ENCODE assay signal across 1 cellular context in the genomic region with DNA sequence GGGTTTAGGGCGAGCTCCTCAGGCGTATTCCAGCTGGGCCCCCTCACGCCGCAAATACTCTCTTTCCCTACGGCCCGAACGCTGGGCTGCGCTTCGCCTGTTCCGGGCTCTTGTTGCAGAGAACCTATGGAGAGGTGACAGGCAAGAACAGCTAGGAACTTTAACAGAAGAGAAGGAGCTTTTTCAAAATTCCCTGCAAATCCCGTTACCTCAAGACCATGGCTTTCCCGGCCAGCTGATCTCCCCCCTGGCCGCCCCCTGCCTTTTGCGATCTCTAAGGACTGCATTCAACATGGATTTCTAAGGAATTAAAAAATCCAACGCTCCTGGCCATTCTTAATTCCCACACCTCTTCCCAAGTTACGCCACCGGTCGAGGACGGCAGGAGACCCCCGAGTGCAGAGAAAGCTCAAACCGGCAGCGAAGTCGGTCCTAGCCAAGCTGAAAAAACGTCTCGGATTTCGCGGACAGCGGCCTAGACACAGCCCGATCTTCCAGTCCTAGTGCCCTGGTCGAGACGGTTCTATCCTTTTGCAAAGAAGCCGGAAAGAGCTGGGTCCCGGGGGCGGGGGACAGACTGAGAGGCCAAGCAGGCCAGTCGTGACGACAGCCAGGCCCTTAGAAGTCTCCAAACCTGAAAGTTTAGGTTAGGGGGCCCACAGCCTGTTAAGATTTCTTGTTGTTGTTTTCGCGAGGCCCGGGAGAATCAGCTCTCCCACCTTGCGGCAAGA.
TF ChIP-seq lines count a peak whose summit lies in the region.

No MANE protein-coding gene starts in this region.

TF ChIP-seq in SK-N-SH, 30 proteins besides CTCF, POLR2A, EP300 and RAD21 (continued from another document):
- TF ChIP-seq, protein P1, sequence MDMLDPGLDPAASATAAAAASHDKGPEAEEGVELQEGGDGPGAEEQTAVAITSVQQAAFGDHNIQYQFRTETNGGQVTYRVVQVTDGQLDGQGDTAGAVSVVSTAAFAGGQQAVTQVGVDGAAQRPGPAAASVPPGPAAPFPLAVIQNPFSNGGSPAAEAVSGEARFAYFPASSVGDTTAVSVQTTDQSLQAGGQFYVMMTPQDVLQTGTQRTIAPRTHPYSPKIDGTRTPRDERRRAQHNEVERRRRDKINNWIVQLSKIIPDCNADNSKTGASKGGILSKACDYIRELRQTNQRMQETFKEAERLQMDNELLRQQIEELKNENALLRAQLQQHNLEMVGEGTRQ (IDR thresholded peaks at IDR 0.05; ENCODE audit: borderline replicate concordance, low read depth, low read length): no peak
- TF ChIP-seq ELF1 (IDR thresholded peaks at IDR 0.05) (no peak), MEF2A (IDR thresholded peaks at IDR 0.05; ENCODE audit: borderline replicate concordance, low read depth) (no peak), FOSL2 (IDR thresholded peaks at IDR 0.05; ENCODE audit: borderline replicate concordance, low read depth) (no peak), YY1 (IDR thresholded peaks at IDR 0.05; ENCODE audit: low read depth) (no peak), FOXM1 (IDR thresholded peaks at IDR 0.05; ENCODE audit: low read depth) (no peak), RCOR1 (IDR thresholded peaks at IDR 0.05; ENCODE audit: low read length) (no peak), POLR2AphosphoS5 (IDR thresholded peaks at IDR 0.05; ENCODE audit: low read depth, low read length) (no peak), RXRA (IDR thresholded peaks at IDR 0.05; ENCODE audit: borderline replicate concordance, low read depth) (no peak), NRF1 (IDR thresholded peaks at IDR 0.05; ENCODE audit: low read depth, low read length) (no peak), TCF12 (IDR thresholded peaks at IDR 0.05) (no peak), SMC3 (IDR thresholded peaks at IDR 0.05; ENCODE audit: low read depth, low read length) (no peak), EZH2phosphoT487 (IDR thresholded peaks at IDR 0.05; ENCODE audit: borderline replicate concordance, low read depth) (no peak; the same call in 1 of the 2 replicates), RFX5 (IDR thresholded peaks at IDR 0.05; ENCODE audit: low read length) (no peak)
- TF ChIP-seq, protein P2, sequence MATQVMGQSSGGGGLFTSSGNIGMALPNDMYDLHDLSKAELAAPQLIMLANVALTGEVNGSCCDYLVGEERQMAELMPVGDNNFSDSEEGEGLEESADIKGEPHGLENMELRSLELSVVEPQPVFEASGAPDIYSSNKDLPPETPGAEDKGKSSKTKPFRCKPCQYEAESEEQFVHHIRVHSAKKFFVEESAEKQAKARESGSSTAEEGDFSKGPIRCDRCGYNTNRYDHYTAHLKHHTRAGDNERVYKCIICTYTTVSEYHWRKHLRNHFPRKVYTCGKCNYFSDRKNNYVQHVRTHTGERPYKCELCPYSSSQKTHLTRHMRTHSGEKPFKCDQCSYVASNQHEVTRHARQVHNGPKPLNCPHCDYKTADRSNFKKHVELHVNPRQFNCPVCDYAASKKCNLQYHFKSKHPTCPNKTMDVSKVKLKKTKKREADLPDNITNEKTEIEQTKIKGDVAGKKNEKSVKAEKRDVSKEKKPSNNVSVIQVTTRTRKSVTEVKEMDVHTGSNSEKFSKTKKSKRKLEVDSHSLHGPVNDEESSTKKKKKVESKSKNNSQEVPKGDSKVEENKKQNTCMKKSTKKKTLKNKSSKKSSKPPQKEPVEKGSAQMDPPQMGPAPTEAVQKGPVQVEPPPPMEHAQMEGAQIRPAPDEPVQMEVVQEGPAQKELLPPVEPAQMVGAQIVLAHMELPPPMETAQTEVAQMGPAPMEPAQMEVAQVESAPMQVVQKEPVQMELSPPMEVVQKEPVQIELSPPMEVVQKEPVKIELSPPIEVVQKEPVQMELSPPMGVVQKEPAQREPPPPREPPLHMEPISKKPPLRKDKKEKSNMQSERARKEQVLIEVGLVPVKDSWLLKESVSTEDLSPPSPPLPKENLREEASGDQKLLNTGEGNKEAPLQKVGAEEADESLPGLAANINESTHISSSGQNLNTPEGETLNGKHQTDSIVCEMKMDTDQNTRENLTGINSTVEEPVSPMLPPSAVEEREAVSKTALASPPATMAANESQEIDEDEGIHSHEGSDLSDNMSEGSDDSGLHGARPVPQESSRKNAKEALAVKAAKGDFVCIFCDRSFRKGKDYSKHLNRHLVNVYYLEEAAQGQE (IDR thresholded peaks at IDR 0.05; ENCODE audit: low read depth, low read length): no peak
- TF ChIP-seq, protein P3, sequence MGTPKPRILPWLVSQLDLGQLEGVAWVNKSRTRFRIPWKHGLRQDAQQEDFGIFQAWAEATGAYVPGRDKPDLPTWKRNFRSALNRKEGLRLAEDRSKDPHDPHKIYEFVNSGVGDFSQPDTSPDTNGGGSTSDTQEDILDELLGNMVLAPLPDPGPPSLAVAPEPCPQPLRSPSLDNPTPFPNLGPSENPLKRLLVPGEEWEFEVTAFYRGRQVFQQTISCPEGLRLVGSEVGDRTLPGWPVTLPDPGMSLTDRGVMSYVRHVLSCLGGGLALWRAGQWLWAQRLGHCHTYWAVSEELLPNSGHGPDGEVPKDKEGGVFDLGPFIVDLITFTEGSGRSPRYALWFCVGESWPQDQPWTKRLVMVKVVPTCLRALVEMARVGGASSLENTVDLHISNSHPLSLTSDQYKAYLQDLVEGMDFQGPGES (IDR thresholded peaks at IDR 0.05; ENCODE audit: low read depth, low read length): no peak
- TF ChIP-seq, protein P4, sequence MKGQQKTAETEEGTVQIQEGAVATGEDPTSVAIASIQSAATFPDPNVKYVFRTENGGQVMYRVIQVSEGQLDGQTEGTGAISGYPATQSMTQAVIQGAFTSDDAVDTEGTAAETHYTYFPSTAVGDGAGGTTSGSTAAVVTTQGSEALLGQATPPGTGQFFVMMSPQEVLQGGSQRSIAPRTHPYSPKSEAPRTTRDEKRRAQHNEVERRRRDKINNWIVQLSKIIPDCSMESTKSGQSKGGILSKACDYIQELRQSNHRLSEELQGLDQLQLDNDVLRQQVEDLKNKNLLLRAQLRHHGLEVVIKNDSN (IDR thresholded peaks at IDR 0.05; ENCODE audit: borderline replicate concordance, low read depth): no peak
- TF ChIP-seq, protein P5, sequence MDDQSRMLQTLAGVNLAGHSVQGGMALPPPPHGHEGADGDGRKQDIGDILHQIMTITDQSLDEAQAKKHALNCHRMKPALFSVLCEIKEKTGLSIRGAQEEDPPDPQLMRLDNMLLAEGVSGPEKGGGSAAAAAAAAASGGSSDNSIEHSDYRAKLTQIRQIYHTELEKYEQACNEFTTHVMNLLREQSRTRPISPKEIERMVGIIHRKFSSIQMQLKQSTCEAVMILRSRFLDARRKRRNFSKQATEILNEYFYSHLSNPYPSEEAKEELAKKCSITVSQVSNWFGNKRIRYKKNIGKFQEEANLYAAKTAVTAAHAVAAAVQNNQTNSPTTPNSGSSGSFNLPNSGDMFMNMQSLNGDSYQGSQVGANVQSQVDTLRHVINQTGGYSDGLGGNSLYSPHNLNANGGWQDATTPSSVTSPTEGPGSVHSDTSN (IDR thresholded peaks at IDR 0.05): no peak
